ENCODE assay signal across 8 cellular contexts in the genomic region with DNA sequence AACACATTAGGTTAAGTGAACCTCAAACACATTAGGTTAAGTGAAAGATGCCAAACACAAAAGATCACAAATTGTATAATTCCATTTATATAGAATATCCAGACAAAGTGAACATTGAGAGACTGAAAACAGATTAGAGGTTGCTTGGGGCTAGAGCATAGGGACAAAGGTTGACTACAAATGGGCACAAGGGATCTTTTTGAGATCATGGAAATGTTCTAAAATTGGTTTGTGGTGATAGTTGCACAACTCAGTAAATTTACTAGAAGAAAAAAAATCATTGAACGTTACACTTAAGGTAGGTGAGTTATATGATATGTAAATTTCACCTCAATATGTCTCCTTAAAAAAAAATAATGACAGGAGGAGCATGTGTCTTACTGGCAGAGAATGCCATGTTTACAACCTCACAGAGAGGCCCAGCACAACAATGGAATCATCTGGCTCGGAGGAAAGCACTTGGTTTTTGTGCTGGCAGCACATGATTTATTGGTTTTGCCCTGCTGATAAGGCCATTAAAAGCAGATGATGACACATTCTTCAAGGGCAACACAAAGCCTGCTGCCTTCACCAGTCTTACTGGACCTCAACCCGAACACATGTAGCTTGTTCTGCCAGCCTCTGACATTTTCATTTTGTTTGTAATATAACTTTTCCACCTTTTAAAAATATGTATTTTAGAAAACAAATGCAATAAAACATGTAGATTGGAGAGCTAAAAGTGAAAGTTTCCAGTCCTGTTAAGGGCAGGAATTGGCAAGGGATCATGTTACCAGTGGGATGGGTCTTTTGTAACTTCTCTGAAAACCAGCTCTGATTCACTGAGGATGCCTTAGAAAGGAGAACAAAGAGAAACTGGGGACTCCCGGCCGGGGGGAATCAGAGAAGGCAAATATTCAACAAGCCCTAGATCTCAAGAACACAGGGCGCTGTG. TPM values are rescaled to one million over a fixed set of nuclear protein-coding genes. Genes with fewer than 3 reads are reported as not detected.
A peak's percentile ranks its signal among the peaks of the same experiment; 100 is the strongest.
DNase-seq lines count a peak whose midpoint lies in the region; ATAC-seq and TF ChIP-seq lines count a peak whose summit lies in the region.

No MANE protein-coding gene starts in this region.

- DNase-seq in H7 (peak; percentile 72), NCI-H510A (lab: John Stamatoyannopoulos, UW) (peak; percentile 37), epithelial cell of esophagus (ENCODE audit: low read depth) (peak; percentile 63), omental fat pad (ENCODE audit: low spot score) (no peak), activated T-cell treated with anti-CD3 and anti-CD28 coated beads for 4 hours (no peak)
- no peak for DNase-seq in activated CD4-positive, alpha-beta T cell treated with anti-CD3 and anti-CD28 coated beads for 48 hours
- no peak for DNase-seq in stimulated activated CD4-positive, alpha-beta T cell treated with anti-CD3 and anti-CD28 coated beads, Interleukin-1b, Interleukin-23, amount 100 ng/mL, for 48 hours

- H3K27me3 ChIP-seq in H7 (ENCODE audit: control insufficient read depth, insufficient read depth, low read length), result no peaks in the 10 kb centered on the region

- TF ChIP-seq CTCF in epithelial cell of esophagus (IDR thresholded peaks at IDR 0.05; ENCODE audit: insufficient read depth, low read depth, low read length, missing control alignments) (no peak), omental fat pad (IDR thresholded peaks at IDR 0.05) (no peak)

- H3K4me3 ChIP-seq in H7 (ENCODE audit: insufficient read depth, low read depth, low read length), result no peak overlapping the region
- H3K4me3 ChIP-seq in epithelial cell of esophagus (ENCODE audit: low read length), result no peak overlapping the region

- peak; percentile 79 for ATAC-seq in omental fat pad (ENCODE audit: low FRiP score)
- ATAC-seq in HG03342 (IDR thresholded peaks at IDR 0.05; ENCODE audit: unreplicated experiment), result no peak

- H3K36me3 ChIP-seq in H7 (replicated peaks; ENCODE audit: control insufficient read depth, insufficient read depth, low read length), result no peaks in the 10 kb centered on the region

RNA-seq across cellular contexts. Expression of a gene that starts 11.9 kb away (rescaled TPM):
- total RNA-seq in H7 (2014; rRNA removed; shearing (Covaris generic)), result not detected in 2 replicates
- not detected for total RNA-seq in omental fat pad

RNA-seq across cellular contexts. Expression of a gene that starts 42.1 kb away (rescaled TPM):
- total RNA-seq in H7 (2014; rRNA removed; shearing (Covaris generic)), result not detected in 2 replicates
- total RNA-seq in omental fat pad, result not detected

Comparison
In these comparisons a context has a peak if more than half of its experiments do, and no peak if none do; other contexts are left out.
1. DNase-seq: peak in H7 (single experiment), NCI-H510A (single experiment) and epithelial cell of esophagus (single experiment); none in omental fat pad (single experiment), activated CD4-positive, alpha-beta T cell treated with anti-CD3 and anti-CD28 coated beads for 48 hours (single experiment), stimulated activated CD4-positive, alpha-beta T cell treated with anti-CD3 and anti-CD28 coated beads, Interleukin-1b, Interleukin-23, amount 100 ng/mL, for 48 hours (single experiment) and activated T-cell treated with anti-CD3 and anti-CD28 coated beads for 4 hours (single experiment).